1 cellular context compared by ENCODE assay signal in genomic region chr3:12644297-12644937, GRCh38.
TF ChIP-seq lines count a peak whose summit lies in the region.

No MANE protein-coding gene starts in this region.

TF ChIP-seq in HepG2, 621 proteins besides CTCF, POLR2A, EP300 and RAD21 (continued from another document):
- TF ChIP-seq, protein P1, sequence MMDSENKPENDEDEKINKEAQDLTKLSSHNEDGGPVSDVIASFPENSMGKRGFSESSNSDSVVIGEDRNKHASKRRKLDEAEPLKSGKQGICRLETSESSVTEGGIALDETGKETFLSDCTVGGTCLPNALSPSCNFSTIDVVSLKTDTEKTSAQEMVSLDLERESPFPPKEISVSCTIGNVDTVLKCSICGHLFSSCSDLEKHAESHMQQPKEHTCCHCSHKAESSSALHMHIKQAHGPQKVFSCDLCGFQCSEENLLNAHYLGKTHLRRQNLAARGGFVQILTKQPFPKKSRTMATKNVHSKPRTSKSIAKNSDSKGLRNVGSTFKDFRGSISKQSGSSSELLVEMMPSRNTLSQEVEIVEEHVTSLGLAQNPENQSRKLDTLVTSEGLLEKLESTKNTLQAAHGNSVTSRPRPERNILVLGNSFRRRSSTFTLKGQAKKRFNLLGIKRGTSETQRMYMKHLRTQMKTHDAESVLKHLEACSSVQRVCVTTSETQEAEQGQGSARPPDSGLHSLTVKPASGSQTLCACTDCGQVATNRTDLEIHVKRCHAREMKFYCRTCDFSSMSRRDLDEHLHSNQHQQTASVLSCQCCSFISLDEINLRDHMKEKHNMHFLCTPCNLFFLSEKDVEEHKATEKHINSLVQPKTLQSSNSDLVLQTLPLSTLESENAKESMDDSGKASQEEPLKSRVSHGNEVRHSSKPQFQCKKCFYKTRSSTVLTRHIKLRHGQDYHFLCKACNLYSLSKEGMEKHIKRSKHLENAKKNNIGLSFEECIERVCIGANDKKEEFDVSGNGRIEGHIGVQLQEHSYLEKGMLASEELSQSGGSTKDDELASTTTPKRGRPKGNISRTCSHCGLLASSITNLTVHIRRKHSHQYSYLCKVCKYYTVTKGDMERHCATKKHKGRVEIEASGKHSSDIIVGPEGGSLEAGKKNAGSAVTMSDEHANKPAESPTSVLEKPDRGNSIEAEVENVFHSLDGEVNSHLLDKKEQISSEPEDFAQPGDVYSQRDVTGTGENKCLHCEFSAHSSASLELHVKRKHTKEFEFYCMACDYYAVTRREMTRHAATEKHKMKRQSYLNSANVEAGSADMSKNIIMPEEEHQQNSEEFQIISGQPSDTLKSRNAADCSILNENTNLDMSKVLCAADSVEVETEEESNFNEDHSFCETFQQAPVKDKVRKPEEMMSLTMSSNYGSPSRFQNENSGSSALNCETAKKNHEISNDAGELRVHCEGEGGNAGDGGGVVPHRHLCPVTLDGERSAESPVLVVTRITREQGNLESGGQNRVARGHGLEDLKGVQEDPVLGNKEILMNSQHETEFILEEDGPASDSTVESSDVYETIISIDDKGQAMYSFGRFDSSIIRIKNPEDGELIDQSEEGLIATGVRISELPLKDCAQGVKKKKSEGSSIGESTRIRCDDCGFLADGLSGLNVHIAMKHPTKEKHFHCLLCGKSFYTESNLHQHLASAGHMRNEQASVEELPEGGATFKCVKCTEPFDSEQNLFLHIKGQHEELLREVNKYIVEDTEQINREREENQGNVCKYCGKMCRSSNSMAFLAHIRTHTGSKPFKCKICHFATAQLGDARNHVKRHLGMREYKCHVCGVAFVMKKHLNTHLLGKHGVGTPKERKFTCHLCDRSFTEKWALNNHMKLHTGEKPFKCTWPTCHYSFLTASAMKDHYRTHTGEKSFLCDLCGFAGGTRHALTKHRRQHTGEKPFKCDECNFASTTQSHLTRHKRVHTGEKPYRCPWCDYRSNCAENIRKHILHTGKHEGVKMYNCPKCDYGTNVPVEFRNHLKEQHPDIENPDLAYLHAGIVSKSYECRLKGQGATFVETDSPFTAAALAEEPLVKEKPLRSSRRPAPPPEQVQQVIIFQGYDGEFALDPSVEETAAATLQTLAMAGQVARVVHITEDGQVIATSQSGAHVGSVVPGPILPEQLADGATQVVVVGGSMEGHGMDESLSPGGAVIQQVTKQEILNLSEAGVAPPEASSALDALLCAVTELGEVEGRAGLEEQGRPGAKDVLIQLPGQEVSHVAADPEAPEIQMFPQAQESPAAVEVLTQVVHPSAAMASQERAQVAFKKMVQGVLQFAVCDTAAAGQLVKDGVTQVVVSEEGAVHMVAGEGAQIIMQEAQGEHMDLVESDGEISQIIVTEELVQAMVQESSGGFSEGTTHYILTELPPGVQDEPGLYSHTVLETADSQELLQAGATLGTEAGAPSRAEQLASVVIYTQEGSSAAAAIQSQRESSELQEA (CRISPR knock-in tag; IDR thresholded peaks at IDR 0.05; ENCODE audit: not compliant biosample characterization): no peak
- no peak for TF ChIP-seq MXD1 (CRISPR knock-in tag; IDR thresholded peaks at IDR 0.05)
